1 cellular context compared by ENCODE assay signal in genomic region chr3:24450142-24450932, GRCh38.
TF ChIP-seq lines count a peak whose summit lies in the region.

No MANE protein-coding gene starts in this region.

TF ChIP-seq in HepG2, 621 proteins besides CTCF, POLR2A, EP300 and RAD21 (continued from another document and continues in another):
- TF ChIP-seq MATR3 (CRISPR knock-in tag; IDR thresholded peaks at IDR 0.05) (no peak), NCOA2 (CRISPR knock-in tag; IDR thresholded peaks at IDR 0.05) (peak; percentile 94), TCF7L2 (IDR thresholded peaks at IDR 0.05; ENCODE audit: low read depth, low read length) (no peak), BRF2 (CRISPR knock-in tag; IDR thresholded peaks at IDR 0.05) (no peak), RBM39 (IDR thresholded peaks at IDR 0.05; ENCODE audit: low read depth, low read length, poor library complexity, severe bottlenecking) (no peak), JUNB (CRISPR knock-in tag; IDR thresholded peaks at IDR 0.05; ENCODE audit: borderline replicate concordance) (no peak), ZNF639 (CRISPR knock-in tag; conservative IDR thresholded peaks at IDR 0.05) (no peak), CENPT (CRISPR knock-in tag; IDR thresholded peaks at IDR 0.05; ENCODE audit: low read depth) (no peak), DPF2 (CRISPR knock-in tag; IDR thresholded peaks at IDR 0.05; ENCODE audit: borderline replicate concordance, low read depth) (no peak), ZSCAN12 (CRISPR knock-in tag; IDR thresholded peaks at IDR 0.05) (no peak), PHF5A (CRISPR knock-in tag; IDR thresholded peaks at IDR 0.05; ENCODE audit: low read depth, unreplicated experiment) (no peak), FOSL2 (CRISPR knock-in tag; IDR thresholded peaks at IDR 0.05) (peak; percentile 74), KLF9 (CRISPR knock-in tag; IDR thresholded peaks at IDR 0.05; ENCODE audit: low read depth) (no peak), ZNF782 (CRISPR knock-in tag; IDR thresholded peaks at IDR 0.05; ENCODE audit: borderline replicate concordance) (no peak), ZNF253 (CRISPR knock-in tag; IDR thresholded peaks at IDR 0.05; ENCODE audit: borderline replicate concordance) (no peak), TBX2 (CRISPR knock-in tag; IDR thresholded peaks at IDR 0.05; ENCODE audit: borderline replicate concordance) (peak; percentile 43; the same call in 1 of the 2 replicates), SOX5 (CRISPR knock-in tag; IDR thresholded peaks at IDR 0.05; ENCODE audit: borderline replicate concordance) (peak; percentile 77; the same call in 1 of the 2 replicates), AHDC1 (CRISPR knock-in tag; IDR thresholded peaks at IDR 0.05; ENCODE audit: borderline replicate concordance) (peak; percentile 51; the same call in 1 of the 2 replicates), NCOA5 (CRISPR knock-in tag; IDR thresholded peaks at IDR 0.05) (no peak), DBP (CRISPR knock-in tag; IDR thresholded peaks at IDR 0.05; ENCODE audit: not compliant biosample characterization) (no peak), MTF2 (CRISPR knock-in tag; IDR thresholded peaks at IDR 0.05; ENCODE audit: borderline replicate concordance) (no peak), SRY (CRISPR knock-in tag; IDR thresholded peaks at IDR 0.05) (no peak), ADNP (CRISPR knock-in tag; IDR thresholded peaks at IDR 0.05) (no peak), ZNF235 (CRISPR knock-in tag; IDR thresholded peaks at IDR 0.05; ENCODE audit: borderline replicate concordance) (no peak), ZMAT3 (CRISPR knock-in tag; conservative IDR thresholded peaks at IDR 0.05) (no peak), BCL3 (CRISPR knock-in tag; IDR thresholded peaks at IDR 0.05) (no peak), CSRNP2 (CRISPR knock-in tag; conservative IDR thresholded peaks at IDR 0.05; ENCODE audit: low read depth) (no peak), BCL6 (CRISPR knock-in tag; IDR thresholded peaks at IDR 0.05) (peak; percentile 57; the same call in 1 of the 2 replicates), ZNF746 (CRISPR knock-in tag; IDR thresholded peaks at IDR 0.05) (no peak), ZBTB21 (CRISPR knock-in tag; IDR thresholded peaks at IDR 0.05) (no peak), GATA4 (IDR thresholded peaks at IDR 0.05; ENCODE audit: borderline replicate concordance, low read depth) (no peak; the same call in 1 of the 2 replicates), PRDM10 (CRISPR knock-in tag; IDR thresholded peaks at IDR 0.05; ENCODE audit: low read depth) (0 out of 2 replicates have a peak, but pooled peaks have one; percentile 17), RFX3 (CRISPR knock-in tag; IDR thresholded peaks at IDR 0.05) (no peak), NFIC (IDR thresholded peaks at IDR 0.05; ENCODE audit: low read length) (no peak; the same call in 1 of the 2 replicates), YEATS2 (CRISPR knock-in tag; IDR thresholded peaks at IDR 0.05; ENCODE audit: borderline replicate concordance) (no peak), SMAD9 (CRISPR knock-in tag; IDR thresholded peaks at IDR 0.05) (no peak), ZNF615 (CRISPR knock-in tag; IDR thresholded peaks at IDR 0.05; ENCODE audit: borderline replicate concordance) (no peak), PAF1 (CRISPR knock-in tag; IDR thresholded peaks at IDR 0.05) (no peak), ZNF383 (CRISPR knock-in tag; IDR thresholded peaks at IDR 0.05; ENCODE audit: borderline replicate concordance) (no peak), MBD4 (IDR thresholded peaks at IDR 0.05; ENCODE audit: borderline replicate concordance, low read length) (no peak), ZSCAN31 (CRISPR knock-in tag; IDR thresholded peaks at IDR 0.05; ENCODE audit: low read depth) (no peak), PAXIP1 (CRISPR knock-in tag; conservative IDR thresholded peaks at IDR 0.05) (peak; percentile 87), ZBTB2 (CRISPR knock-in tag; IDR thresholded peaks at IDR 0.05; ENCODE audit: low read depth) (no peak)
